ENCODE assay signal across 8 cellular contexts in the genomic region with DNA sequence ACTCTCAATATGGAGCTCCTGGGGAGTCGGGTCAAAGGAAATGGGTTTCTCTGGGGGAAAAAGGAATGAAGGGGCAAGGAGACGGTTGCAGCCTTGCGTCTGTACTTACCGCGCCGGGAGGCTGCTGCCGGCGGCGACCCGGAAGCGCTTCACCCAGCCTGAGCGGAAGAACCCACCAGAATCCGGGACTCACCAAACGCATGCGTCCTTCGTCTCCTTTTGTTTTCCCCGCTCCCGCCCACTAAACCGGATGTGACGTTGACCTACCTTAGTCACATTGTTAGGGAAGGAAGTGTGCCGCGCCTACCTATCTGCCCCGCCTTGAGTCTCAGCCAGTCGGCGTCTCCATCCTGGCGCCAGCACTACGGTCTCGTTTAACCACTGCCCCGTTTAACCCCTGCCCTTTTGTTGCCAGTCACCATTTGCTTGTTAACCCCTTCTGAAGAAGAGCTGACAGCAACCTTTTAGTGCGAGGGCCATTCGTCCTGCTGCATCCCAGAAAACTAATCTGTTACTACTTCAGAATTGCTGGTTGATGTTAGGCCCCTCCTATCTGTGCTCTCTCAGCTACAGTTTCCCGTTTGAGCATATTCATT. TPM values are rescaled to one million over a fixed set of nuclear protein-coding genes. Genes with fewer than 3 reads are reported as not detected.
DNase-seq lines count a peak whose midpoint lies in the region; ATAC-seq, FAIRE-seq and TF ChIP-seq lines count a peak whose summit lies in the region.

Gene ANAPC15 (minus strand): TSS at position 155 of the 596 bp plus-strand sequence. CDS start 1,419 bp downstream, outside the sequence.

- H3K9me3 ChIP-seq in A673 (ENCODE audit: low read depth, low read length, poor library complexity, severe bottlenecking) = no peaks in the 10 kb centered on the region
- H3K9me3 ChIP-seq in WERI-Rb-1 (ENCODE audit: severe bottlenecking) = no peaks in the 10 kb centered on the region
- H3K9me3 ChIP-seq in mammary epithelial cell (replicated peaks; ENCODE audit: insufficient read depth, low read length) = no peaks in the 10 kb centered on the region
- H3K9me3 ChIP-seq in small intestine (ENCODE audit: control insufficient read depth, low read depth) = no peaks in the 10 kb centered on the region

- H3K4me1 ChIP-seq in A673 (ENCODE audit: insufficient read depth, low read length, poor library complexity, severe bottlenecking) = peaks cover 10% of the 10 kb centered on the region
- peaks cover 38% of the 10 kb centered on the region for H3K4me1 ChIP-seq in mammary epithelial cell (ENCODE audit: insufficient read depth, low read length)
- H3K4me1 ChIP-seq in small intestine (ENCODE audit: control insufficient read depth in 2 of 2, insufficient read depth in 1 of 2, low read depth in 1 of 2, low read length in 1 of 2) = no peaks in the 10 kb centered on the region

- ATAC-seq in GM18870 (IDR thresholded peaks at IDR 0.05; ENCODE audit: unreplicated experiment) (peak; percentile 76), HG03135 (IDR thresholded peaks at IDR 0.05; ENCODE audit: unreplicated experiment) (peak; percentile 72)

- no peaks in the 10 kb centered on the region for H3K36me3 ChIP-seq in A673 (ENCODE audit: insufficient read depth, low read length, poor library complexity, severe bottlenecking)
- H3K36me3 ChIP-seq in WERI-Rb-1 = 0 out of 2 replicates have a peak, but pooled peaks cover 2% of the 10 kb centered on the region
- no peaks in the 10 kb centered on the region for H3K36me3 ChIP-seq in mammary epithelial cell (ENCODE audit: insufficient read depth, low read length)
- no peaks in the 10 kb centered on the region for H3K36me3 ChIP-seq in small intestine (ENCODE audit: control insufficient read depth in 2 of 2, insufficient read depth in 2 of 2, low read length in 2 of 2)

- CTCF ChIA-PET in A673 (lab: Charles Lee) (no interaction called here), mammary epithelial cell (lab: Charles Lee; ENCODE audit: low non-redundant PET) (interaction anchor here (0.6 kb wide), 1 partner anchor 31 kb away, joined by 4 read pairs; no protein-coding TSS in a partner anchor)

- no peaks in the 10 kb centered on the region for H3K79me2 ChIP-seq in mammary epithelial cell (ENCODE audit: insufficient read depth, low read length)

- WGBS in mammary epithelial cell (ENCODE audit: low coverage, missing lambda C conversion rate) = 2% methylated on average over 32 of the region's 32 CpGs
- 0 to 1% (median 0%) methylated on average over 32 of the region's 32 CpGs for WGBS in small intestine, 3 donors

- DNase-seq in A673 (ENCODE audit: low spot score) (peak; percentile 100), NCI-H2196 treated with DMSO at 0.1 percent for 48 hours (lab: John Stamatoyannopoulos, UW; ENCODE audit: unreplicated experiment) (peak; percentile 98), WERI-Rb-1 (peak; percentile 98), mammary epithelial cell (peak; percentile 100), iPS-NIHi11 (ENCODE audit: low spot score) (peak; percentile 90), small intestine (peak; percentile 100)

- peak within 1 kb of the TSS; percentile 97 for H3K9ac ChIP-seq in mammary epithelial cell (ENCODE audit: insufficient read depth, low read length)

- intact Hi-C loops in A673 (cut with micrococcal nuclease; ENCODE audit: unreplicated experiment) (loop anchor here (1.0 to 5.0 kb wide), 3 partner anchors 9 to 110 kb away; partner anchors contain the start of genes INPPL1, LAMTOR1, LRRC51 and NUMA1), mammary epithelial cell (cut with micrococcal nuclease) (loop anchor here (1.0 kb wide), 3 partner anchors 9 to 71 kb away; partner anchors contain the start of gene LAMTOR1)

- H3K27me3 ChIP-seq in A673 (replicated peaks; ENCODE audit: insufficient read depth, low read depth, low read length, poor library complexity) = no peaks in the 10 kb centered on the region
- H3K27me3 ChIP-seq in WERI-Rb-1 (ENCODE audit: insufficient read depth, low read depth, severe bottlenecking) = no peaks in the 10 kb centered on the region
- H3K27me3 ChIP-seq in mammary epithelial cell (ENCODE audit: insufficient read depth, low read length) = no peaks in the 10 kb centered on the region
- no peaks in the 10 kb centered on the region for H3K27me3 ChIP-seq in small intestine (ENCODE audit: control insufficient read depth in 2 of 2, insufficient read depth in 2 of 2, low read length in 2 of 2)

- BruUV-seq in A673 (replicated peaks; lab: Mats Ljungman, UMichigan) (no TSS peak), mammary epithelial cell (replicated peaks; lab: Mats Ljungman, UMichigan) (no TSS peak)

- H4K20me1 ChIP-seq in mammary epithelial cell (ENCODE audit: insufficient read depth, low read length) = no peaks in the 10 kb centered on the region

- no peak for TF ChIP-seq CTCF in A673 (conservative IDR thresholded peaks at IDR 0.05; ENCODE audit: low read depth, low read length)
- no peak for TF ChIP-seq CTCF in WERI-Rb-1 (IDR thresholded peaks at IDR 0.05; ENCODE audit: low read depth, low read length)
- TF ChIP-seq CTCF in mammary epithelial cell (conservative IDR thresholded peaks at IDR 0.05 in 1 of 2, IDR thresholded peaks at IDR 0.05 in 1 of 2; ENCODE audit: extremely low read depth in 1 of 2, insufficient read depth in 1 of 2, low read depth in 1 of 2, low read length in 2 of 2) = no peak

- POLR2A ChIA-PET in A673 (lab: Charles Lee; ENCODE audit: low non-redundant PET) = interaction anchor here (0.6 kb wide), 1 partner anchor 33 kb away, joined by 4 read pairs; no protein-coding TSS in a partner anchor

- H3K27ac ChIP-seq in A673 (ENCODE audit: low read depth, low read length, poor library complexity, severe bottlenecking) (peak within 1 kb of the TSS; percentile 99), WERI-Rb-1 (peak within 1 kb of the TSS; percentile 99), mammary epithelial cell (ENCODE audit: insufficient read depth, low read depth, low read length) (peak within 1 kb of the TSS; percentile 97), small intestine (ENCODE audit: low read depth in 1 of 2, low read length in 1 of 2) (peak within 1 kb of the TSS; percentile 93 to 99)

- no peak for FAIRE-seq in small intestine (lab: Jason Lieb, UNC)

- dilution Hi-C loops in mammary epithelial cell (cut with HindIII; ENCODE audit: low sequenced_read_pairs) = loop anchor here (10.0 kb wide), 1 partner anchor 432 kb away; no protein-coding TSS in a partner anchor

- peak within 1 kb of the TSS; percentile 91 for H2AFZ ChIP-seq in mammary epithelial cell (ENCODE audit: low read depth, low read length)

- in situ Hi-C loops in mammary epithelial cell (cut with MboI; ENCODE audit: low sequenced_read_pairs in 2 of 2) = no loop called here

- peak within 1 kb of the TSS; percentile 86 for H3K4me2 ChIP-seq in mammary epithelial cell (ENCODE audit: insufficient read depth, low read depth, low read length)

- H3K4me3 ChIP-seq in A673 (ENCODE audit: low read depth, low read length, poor library complexity, severe bottlenecking) (peak within 1 kb of the TSS; percentile 56), WERI-Rb-1 (ENCODE audit: low read depth, low read length) (peak within 1 kb of the TSS; percentile 77), mammary epithelial cell (replicated peaks in 1 of 3; ENCODE audit: insufficient read depth in 1 of 3, low read depth in 2 of 3, low read length in 3 of 3) (peak within 1 kb of the TSS; percentile 71 to 80 (median 71)), small intestine (ENCODE audit: low read depth in 1 of 2, low read length in 2 of 2) (peak within 1 kb of the TSS; percentile 53)

RNA-seq across cellular contexts. Expression of gene ANAPC15, which starts in this region (rescaled TPM):
- total RNA-seq in A673 (2021) (57.2 and 58.9 TPM in 2 replicates), mammary epithelial cell (10 to 100 TPM; 21.7 to 64.8 TPM)
- polyA plus RNA-seq in mammary epithelial cell (92.2 TPM), small intestine (10 to 100 TPM; 62.7 to 83.0 (median 68.7) TPM)
- polyA minus RNA-seq in mammary epithelial cell = 17.7 TPM

Comparison
In these comparisons a context has a peak if more than half of its experiments do, and no peak if none do; other contexts are left out.
1. Peak in every context shown above with its lines: DNase-seq, ATAC-seq, H3K4me3 ChIP-seq and H3K27ac ChIP-seq.